32 cellular contexts compared by ENCODE assay signal in the genomic region with DNA sequence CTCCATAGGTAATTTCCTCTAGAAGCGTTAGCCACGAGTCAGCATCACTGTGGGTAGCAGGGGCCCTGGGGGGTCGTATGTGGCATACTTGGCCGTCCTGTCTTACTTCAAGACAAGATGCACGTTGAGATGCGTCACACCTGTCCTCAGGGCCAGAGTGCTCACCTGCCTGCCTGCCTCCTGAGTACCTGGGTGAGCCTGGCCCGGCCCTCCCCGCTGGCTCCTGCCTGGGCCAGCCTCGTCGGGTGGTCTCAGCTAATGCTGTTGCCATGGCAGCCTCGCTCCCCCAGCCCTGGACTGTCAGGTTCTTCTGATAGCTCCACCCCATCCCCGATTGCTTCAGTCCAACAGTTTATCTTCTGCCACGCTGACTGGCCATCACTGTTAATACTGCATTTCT.
"Had no signal": no experiment of that assay in that cellular context is flagged by ENCODE, and none has a peak within 500 bp of the region (broad histone marks: within the 10 kb centered on the region; RNA-seq: fewer than 3 reads in every experiment).

No MANE protein-coding gene starts in this region.

- H3K27ac Mint-ChIP-seq: activated CD4-positive, alpha-beta T cell treated with anti-CD3 and anti-CD28 coated beads, Interleukin-2, amount 10 ng/mL, durations not matched to agents 24 days and 14 days; activated CD8-positive, alpha-beta T cell treated with anti-CD3 and anti-CD28 coated beads for 36 hours; activated naive CD8-positive, alpha-beta T cell; activated T-cell treated with anti-CD3 and anti-CD28 coated beads, Interleukin-2, amount 50 U/mL, for 72 hours; effector memory CD8-positive, alpha-beta T cell; memory B cell; natural killer cell; stimulated activated effector memory CD8-positive, alpha-beta T cell treated with anti-CD3 and anti-CD28 coated beads, Interleukin-12 subunit alpha, Interleukin-12 subunit beta, amount 100 ng/mL, for 72 hours; stimulated activated naive CD8-positive, alpha-beta T cell treated with anti-CD3 and anti-CD28 coated beads, Interleukin-15, Interleukin-2, amounts not matched to agents 100 ng/mL and 50 ng/mL, for 24 hours; T-helper 17 cell; type B pancreatic cell had no signal

- H3K9me3 Mint-ChIP-seq: activated CD4-positive, alpha-beta T cell treated with anti-CD3 and anti-CD28 coated beads, Interleukin-2, amount 10 ng/mL, durations not matched to agents 24 days and 14 days had no signal

- H3K27me3 ChIP-seq: body of pancreas, colonic mucosa, ovary, uterus had no signal

- H3K4me1 Mint-ChIP-seq: activated CD4-positive, alpha-beta T cell treated with anti-CD3 and anti-CD28 coated beads, Interleukin-2, amount 10 ng/mL, durations not matched to agents 24 days and 14 days; memory B cell had no signal

- ATAC-seq: activated CD8-positive, alpha-beta T cell treated with anti-CD3 and anti-CD28 coated beads for 36 hours; activated T-cell treated with anti-CD3 and anti-CD28 coated beads, Interleukin-2, amount 50 U/mL, for 72 hours; body of pancreas; effector memory CD8-positive, alpha-beta T cell; esophagus mucosa; left colon; natural killer cell; sciatic nerve; stimulated activated effector memory CD8-positive, alpha-beta T cell treated with anti-CD3 and anti-CD28 coated beads, Interleukin-12 subunit alpha, Interleukin-12 subunit beta, amount 100 ng/mL, for 72 hours; T-helper 17 cell had no signal

- H3K36me3 Mint-ChIP-seq: activated naive CD8-positive, alpha-beta T cell; memory B cell had no signal

- H3K4me3 Mint-ChIP-seq: activated CD4-positive, alpha-beta T cell treated with anti-CD3 and anti-CD28 coated beads, Interleukin-2, amount 10 ng/mL, durations not matched to agents 24 days and 14 days; activated CD8-positive, alpha-beta T cell treated with anti-CD3 and anti-CD28 coated beads for 36 hours; activated naive CD8-positive, alpha-beta T cell; activated T-cell treated with anti-CD3 and anti-CD28 coated beads, Interleukin-2, amount 50 U/mL, for 72 hours; effector memory CD8-positive, alpha-beta T cell; memory B cell; natural killer cell; stimulated activated effector memory CD8-positive, alpha-beta T cell treated with anti-CD3 and anti-CD28 coated beads, Interleukin-12 subunit alpha, Interleukin-12 subunit beta, amount 100 ng/mL, for 72 hours; stimulated activated naive CD8-positive, alpha-beta T cell treated with anti-CD3 and anti-CD28 coated beads, Interleukin-15, Interleukin-2, amounts not matched to agents 100 ng/mL and 50 ng/mL, for 24 hours; T-helper 17 cell; type B pancreatic cell had no signal

- H3K36me3 ChIP-seq: colonic mucosa, ovary, uterus had no signal

- H3K9me3 ChIP-seq: body of pancreas, colonic mucosa, ovary, uterus had no signal

- H3K27ac ChIP-seq: body of pancreas, colonic mucosa, ovary, uterus, WERI-Rb-1 had no signal

- H3K4me1 ChIP-seq: body of pancreas, colonic mucosa, uterus had no signal

- FAIRE-seq: kidney, small intestine had no signal

- DNase-seq: activated CD4-positive, alpha-beta T cell treated with anti-CD3 and anti-CD28 coated beads, Interleukin-2, amount 10 ng/mL, durations not matched to agents 24 days and 14 days; activated CD4-positive, CD25-positive, alpha-beta regulatory T cell treated with anti-CD3 and anti-CD28 coated beads, Interleukin-2, amount 50 U/mL, for 72 hours; activated effector memory CD4-positive, alpha-beta T cell treated with Interleukin-2 at 50 U/mL for 16 hours; activated naive CD4-positive, alpha-beta T cell treated with Interleukin-2 at 50 U/mL for 16 hours; activated T-cell treated with anti-CD3 and anti-CD28 coated beads for 4 hours; activated T-cell treated with anti-CD3 and anti-CD28 coated beads, Interleukin-2, amount 50 U/mL, for 72 hours; aorta; body of pancreas; cerebellar nuclear complex; colonic mucosa; effector memory CD8-positive, alpha-beta T cell; hippocampal formation; kidney; left colon; natural killer cell; ovary; small intestine; stimulated activated CD4-positive, alpha-beta T cell treated with anti-CD3 and anti-CD28 coated beads, Interleukin-4, amount 100 ng/mL, for 24 hours; substantia nigra; T-helper 17 cell; T1000; uterus; WERI-Rb-1 had no signal

- H3K4me3 ChIP-seq: body of pancreas, colonic mucosa, ovary, uterus had no signal

- H3K27me3 Mint-ChIP-seq: activated CD4-positive, alpha-beta T cell treated with anti-CD3 and anti-CD28 coated beads, Interleukin-2, amount 10 ng/mL, durations not matched to agents 24 days and 14 days; activated CD8-positive, alpha-beta T cell treated with anti-CD3 and anti-CD28 coated beads for 36 hours; effector memory CD8-positive, alpha-beta T cell; progenitor cell of endocrine pancreas; stimulated activated naive CD8-positive, alpha-beta T cell treated with anti-CD3 and anti-CD28 coated beads, Interleukin-15, Interleukin-2, amounts not matched to agents 100 ng/mL and 50 ng/mL, for 24 hours; T-helper 17 cell; type B pancreatic cell had no signal
